ENCODE assay signal across 30 cellular contexts in the genomic region with DNA sequence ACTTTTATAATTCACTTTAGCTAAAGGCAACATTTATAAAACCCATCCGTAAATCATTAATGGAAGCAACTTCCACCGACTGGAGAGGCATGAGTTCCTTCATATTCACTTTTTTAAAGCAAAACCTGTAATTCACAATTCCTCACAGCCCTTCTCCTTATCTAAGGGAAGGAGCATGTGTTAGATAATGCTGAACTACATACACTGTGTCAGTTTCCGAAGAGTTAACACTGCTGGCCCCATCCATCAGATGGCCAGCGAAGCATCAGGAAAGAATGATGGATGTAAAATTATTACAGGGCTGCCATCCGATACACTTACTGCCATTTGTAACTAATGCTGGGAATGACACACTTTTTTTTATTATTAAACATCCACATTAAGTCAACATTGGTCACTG.
"Had no signal": no experiment of that assay in that cellular context is flagged by ENCODE, and none has a peak within 500 bp of the region (broad histone marks: within the 10 kb centered on the region; RNA-seq: fewer than 3 reads in every experiment).

No MANE protein-coding gene starts in this region.

- H3K9me3 Mint-ChIP-seq: activated naive CD4-positive, alpha-beta T cell treated with anti-CD3 and anti-CD28 coated beads, Interleukin-2, amount 50 U/mL, for 24 hours; activated naive CD8-positive, alpha-beta T cell treated with anti-CD3 and anti-CD28 coated beads, Interleukin-2, amount 50 U/mL, for 24 hours; activated T-helper 17 cell treated with anti-CD3 and anti-CD28 coated beads, Interleukin-2, amount 50 U/mL, for 72 hours; central memory CD8-positive, alpha-beta T cell; stimulated activated memory B cell treated with anti-CD40 and anti-IgM and Interleukin-4, amounts not matched to agents 10 μg/mL and 1 μg/mL and 100 μg/mL, for 72 hours; stimulated activated naive CD8-positive, alpha-beta T cell treated with anti-CD3 and anti-CD28 coated beads, Interleukin-15, amount 100 ng/mL, for 72 hours had no signal

- H3K4me1 Mint-ChIP-seq: activated CD4-positive, alpha-beta T cell treated with anti-CD3 and anti-CD28 coated beads, Interleukin-2, amount 10 ng/mL, durations not matched to agents 7 days and 5 days; activated naive CD4-positive, alpha-beta T cell treated with anti-CD3 and anti-CD28 coated beads, Interleukin-2, amount 50 U/mL, for 24 hours; activated naive CD8-positive, alpha-beta T cell treated with anti-CD3 and anti-CD28 coated beads, Interleukin-2, amount 50 U/mL, for 24 hours; activated T-helper 17 cell treated with anti-CD3 and anti-CD28 coated beads, Interleukin-2, amount 50 U/mL, for 72 hours; central memory CD8-positive, alpha-beta T cell; stimulated activated memory B cell treated with anti-CD40 and anti-IgM and Interleukin-4, amounts not matched to agents 10 μg/mL and 1 μg/mL and 100 μg/mL, for 72 hours; stimulated activated naive CD8-positive, alpha-beta T cell treated with anti-CD3 and anti-CD28 coated beads, Interleukin-15, amount 100 ng/mL, for 72 hours had no signal

- H3K4me3 Mint-ChIP-seq: activated CD4-positive, alpha-beta memory T cell treated with anti-CD3 and anti-CD28 coated beads, Interleukin-2, amount 10 ng/mL, durations not matched to agents 7 days and 5 days; activated CD4-positive, alpha-beta T cell treated with anti-CD3 and anti-CD28 coated beads, Interleukin-2, amount 10 ng/mL, durations not matched to agents 7 days and 5 days; activated naive CD4-positive, alpha-beta T cell treated with anti-CD3 and anti-CD28 coated beads, Interleukin-2, amount 50 U/mL, for 24 hours; activated naive CD8-positive, alpha-beta T cell treated with anti-CD3 and anti-CD28 coated beads, Interleukin-2, amount 50 U/mL, for 24 hours; activated T-cell treated with anti-CD3 and anti-CD28 coated beads, Interleukin-2, amount 50 U/mL, for 4 hours; activated T-helper 17 cell treated with anti-CD3 and anti-CD28 coated beads, Interleukin-2, amount 50 U/mL, for 72 hours; central memory CD8-positive, alpha-beta T cell; dendritic cell treated with granulocyte-macrophage colony-stimulating factor and Interleukin-4, amounts not matched to agents 40 ng/mL and 50 ng/mL, for 4 days; natural killer cell treated with Interleukin-12 subunit alpha and Interleukin-12 subunit beta and Interleukin-15 and Interleukin-18, amount 100 ng/mL, for 72 hours; stimulated activated memory B cell treated with anti-CD40 and anti-IgM and Interleukin-4, amounts not matched to agents 10 μg/mL and 1 μg/mL and 100 μg/mL, for 72 hours; stimulated activated naive CD8-positive, alpha-beta T cell treated with anti-CD3 and anti-CD28 coated beads, Interleukin-15, amount 100 ng/mL, for 72 hours had no signal

- H3K9me3 ChIP-seq: esophagus muscularis mucosa, heart right ventricle, mucosa of descending colon, sigmoid colon, upper lobe of left lung, vagina had no signal

- H3K36me3 ChIP-seq: esophagus muscularis mucosa, heart right ventricle, left lung, sigmoid colon, upper lobe of left lung, vagina had no signal

- H3K27ac ChIP-seq: esophagus muscularis mucosa, foreskin keratinocyte, heart right ventricle, left lung, sigmoid colon, upper lobe of left lung, vagina had no signal

- H3K27me3 ChIP-seq: esophagus muscularis mucosa, foreskin keratinocyte, heart right ventricle, left lung, sigmoid colon, upper lobe of left lung, vagina had no signal

- H3K27ac Mint-ChIP-seq: activated CD4-positive, alpha-beta memory T cell treated with anti-CD3 and anti-CD28 coated beads, Interleukin-2, amount 10 ng/mL, durations not matched to agents 7 days and 5 days; activated CD4-positive, alpha-beta T cell treated with anti-CD3 and anti-CD28 coated beads, Interleukin-2, amount 10 ng/mL, durations not matched to agents 7 days and 5 days; activated naive CD4-positive, alpha-beta T cell treated with anti-CD3 and anti-CD28 coated beads, Interleukin-2, amount 50 U/mL, for 24 hours; activated naive CD8-positive, alpha-beta T cell treated with anti-CD3 and anti-CD28 coated beads, Interleukin-2, amount 50 U/mL, for 24 hours; activated T-helper 17 cell treated with anti-CD3 and anti-CD28 coated beads, Interleukin-2, amount 50 U/mL, for 72 hours; dendritic cell treated with granulocyte-macrophage colony-stimulating factor and Interleukin-4, amounts not matched to agents 40 ng/mL and 50 ng/mL, for 4 days; natural killer cell treated with Interleukin-12 subunit alpha and Interleukin-12 subunit beta and Interleukin-15 and Interleukin-18, amount 100 ng/mL, for 72 hours; stimulated activated memory B cell treated with anti-CD40 and anti-IgM and Interleukin-4, amounts not matched to agents 10 μg/mL and 1 μg/mL and 100 μg/mL, for 72 hours; stimulated activated naive CD8-positive, alpha-beta T cell treated with anti-CD3 and anti-CD28 coated beads, Interleukin-15, amount 100 ng/mL, for 72 hours had no signal

- H3K4me1 ChIP-seq: esophagus muscularis mucosa, foreskin keratinocyte, heart right ventricle, left lung, sigmoid colon, upper lobe of left lung, vagina had no signal

- H3K4me3 ChIP-seq: esophagus muscularis mucosa, heart right ventricle, left lung, lung, mucosa of descending colon, sigmoid colon, upper lobe of left lung, vagina had no signal

- H3K36me3 Mint-ChIP-seq: activated naive CD4-positive, alpha-beta T cell treated with anti-CD3 and anti-CD28 coated beads, Interleukin-2, amount 50 U/mL, for 24 hours; natural killer cell treated with Interleukin-12 subunit alpha and Interleukin-12 subunit beta and Interleukin-15 and Interleukin-18, amount 100 ng/mL, for 72 hours; stimulated activated memory B cell treated with anti-CD40 and anti-IgM and Interleukin-4, amounts not matched to agents 10 μg/mL and 1 μg/mL and 100 μg/mL, for 72 hours had no signal

- H3K27me3 Mint-ChIP-seq: activated CD4-positive, alpha-beta memory T cell treated with anti-CD3 and anti-CD28 coated beads, Interleukin-2, amount 10 ng/mL, durations not matched to agents 7 days and 5 days; activated CD4-positive, alpha-beta T cell treated with anti-CD3 and anti-CD28 coated beads, Interleukin-2, amount 10 ng/mL, durations not matched to agents 7 days and 5 days; activated naive CD4-positive, alpha-beta T cell treated with anti-CD3 and anti-CD28 coated beads, Interleukin-2, amount 50 U/mL, for 24 hours; activated naive CD8-positive, alpha-beta T cell treated with anti-CD3 and anti-CD28 coated beads, Interleukin-2, amount 50 U/mL, for 24 hours; activated T-helper 17 cell treated with anti-CD3 and anti-CD28 coated beads, Interleukin-2, amount 50 U/mL, for 72 hours; central memory CD8-positive, alpha-beta T cell; dendritic cell treated with granulocyte-macrophage colony-stimulating factor and Interleukin-4, amounts not matched to agents 40 ng/mL and 50 ng/mL, for 4 days; natural killer cell treated with Interleukin-12 subunit alpha and Interleukin-12 subunit beta and Interleukin-15 and Interleukin-18, amount 100 ng/mL, for 72 hours; stimulated activated memory B cell treated with anti-CD40 and anti-IgM and Interleukin-4, amounts not matched to agents 10 μg/mL and 1 μg/mL and 100 μg/mL, for 72 hours; stimulated activated naive CD8-positive, alpha-beta T cell treated with anti-CD3 and anti-CD28 coated beads, Interleukin-15, amount 100 ng/mL, for 72 hours had no signal

- DNase-seq: activated CD4-positive, alpha-beta memory T cell treated with anti-CD3 and anti-CD28 coated beads, Interleukin-2, amount 10 ng/mL, durations not matched to agents 7 days and 5 days; activated CD4-positive, alpha-beta T cell treated with anti-CD3 and anti-CD28 coated beads, Interleukin-2, amount 10 ng/mL, durations not matched to agents 7 days and 5 days; activated CD4-positive, CD25-positive, alpha-beta regulatory T cell treated with anti-CD3 and anti-CD28 coated beads, Interleukin-2, amount 50 U/mL, for 72 hours; activated gamma-delta T cell treated with Interleukin-2 at 50 U/mL for 16 hours; activated naive CD8-positive, alpha-beta T cell treated with anti-CD3 and anti-CD28 coated beads, Interleukin-2, amount 50 U/mL, for 24 hours; activated T-cell treated with anti-CD3 and anti-CD28 coated beads, Interleukin-2, amount 50 U/mL, for 4 hours; foreskin keratinocyte; heart right ventricle; kidney glomerular epithelial cell; left lung; mesendoderm; mucosa of descending colon; sigmoid colon; small intestine; stimulated activated CD4-positive, alpha-beta T cell treated with anti-CD3 and anti-CD28 coated beads, Interleukin-1b, Interleukin-23, amount 100 ng/mL, for 48 hours; stimulated activated CD4-positive, alpha-beta T cell treated with anti-CD3 and anti-CD28 coated beads, Interleukin-4, amount 100 ng/mL, for 4 hours; stimulated activated CD8-positive, alpha-beta memory T cell treated with anti-CD3 and anti-CD28 coated beads, Interleukin-4, amount 100 ng/mL, for 48 hours; stimulated activated naive CD8-positive, alpha-beta T cell treated with anti-CD3 and anti-CD28 coated beads, Interleukin-15, amount 100 ng/mL, for 72 hours; substantia nigra; T-helper 2 cell; upper lobe of left lung had no signal
